ENCODE assay signal across 24 cellular contexts in genomic region chr16:55943257-55943656, GRCh38.
"Had no signal": no experiment of that assay in that cellular context is flagged by ENCODE, and none has a peak within 500 bp of the region (broad histone marks: within the 10 kb centered on the region; RNA-seq: fewer than 3 reads in every experiment).

No MANE protein-coding gene starts in this region.

- H3K36me3 ChIP-seq: gastroesophageal sphincter, heart right ventricle, left ventricle myocardium inferior, lower lobe of right lung, ovary, right lobe of liver, suprapubic skin, transverse colon, upper lobe of right lung, uterus had no signal

- H3K4me1 ChIP-seq: lower lobe of right lung, psoas muscle, right lobe of liver, uterus had no signal

- DNase-seq: cortex of kidney; effector memory CD8-positive, alpha-beta T cell; erythroblast; foreskin fibroblast; heart right ventricle; hippocampal formation; left colon; left ventricle myocardium inferior; lower lobe of right lung; natural killer cell; occipital lobe; ovary; posterior cingulate gyrus; psoas muscle; right lobe of liver; small intestine; stimulated activated CD4-positive, alpha-beta T cell treated with anti-CD3 and anti-CD28 coated beads, Interleukin-15, amount 100 ng/mL, for 24 hours; stimulated activated CD4-positive, alpha-beta T cell treated with anti-CD3 and anti-CD28 coated beads, Interleukin-2, amount 100 ng/mL, for 48 hours; stimulated activated naive B cell treated with anti-CD40 and anti-IgM and Interleukin-4, amounts not matched to agents 10 μg/mL and 1 μg/mL and 100 μg/mL, for 72 hours; transverse colon; upper lobe of right lung; uterus had no signal

- H3K9me3 ChIP-seq: lower lobe of right lung, ovary, psoas muscle, right lobe of liver, suprapubic skin, transverse colon, upper lobe of right lung, uterus had no signal

- H3K27me3 ChIP-seq: gastroesophageal sphincter, ovary, right lobe of liver, transverse colon, uterus had no signal

- H3K4me3 ChIP-seq: gastroesophageal sphincter, heart right ventricle, left ventricle myocardium inferior, lower lobe of right lung, ovary, psoas muscle, right lobe of liver, suprapubic skin, transverse colon, upper lobe of right lung, uterus had no signal

- ATAC-seq: effector memory CD8-positive, alpha-beta T cell; gastroesophageal sphincter; left colon; lower lobe of right lung; natural killer cell; psoas muscle; right lobe of liver; stimulated activated naive B cell treated with anti-CD40 and anti-IgM and Interleukin-4, amounts not matched to agents 10 μg/mL and 1 μg/mL and 100 μg/mL, for 72 hours had no signal

- H3K27ac ChIP-seq: gastroesophageal sphincter, heart right ventricle, left ventricle myocardium inferior, lower lobe of right lung, ovary, psoas muscle, right lobe of liver, suprapubic skin, transverse colon, upper lobe of right lung, uterus had no signal
